In genomic region chr3:17055374-17056276, GRCh38 we compare ENCODE assay signal across 9 cellular contexts.
A peak's percentile ranks its signal among the peaks of the same experiment; 100 is the strongest.
DNase-seq lines count a peak whose midpoint lies in the region; ATAC-seq lines count a peak whose summit lies in the region.
"Had no signal": no experiment of that assay in that cellular context is flagged by ENCODE, and none has a peak within 500 bp of the region (broad histone marks: within the 10 kb centered on the region; RNA-seq: fewer than 3 reads in every experiment).

No MANE protein-coding gene starts in this region.

- H3K4me1 ChIP-seq in GM23248 (ENCODE audit: insufficient read depth): peaks cover 23% of the 10 kb centered on the region

- H3K36me3 Mint-ChIP-seq in activated CD4-positive, alpha-beta memory T cell treated with anti-CD3 and anti-CD28 coated beads for 36 hours: peaks cover 30% of the 10 kb centered on the region
- H3K36me3 Mint-ChIP-seq in naive thymus-derived CD8-positive, alpha-beta T cell: peaks cover 44 to 74% (median 57%) of the 10 kb centered on the region in 3 donors

- H3K27ac Mint-ChIP-seq in activated CD4-positive, alpha-beta memory T cell treated with anti-CD3 and anti-CD28 coated beads for 36 hours: peak overlapping the region; percentile 25
- peak overlapping the region in 7 of 10 donors; percentile 13 to 73 (median 33) for H3K27ac Mint-ChIP-seq in naive thymus-derived CD8-positive, alpha-beta T cell

- no peaks in the 10 kb centered on the region for H3K27me3 Mint-ChIP-seq in activated CD4-positive, alpha-beta memory T cell treated with anti-CD3 and anti-CD28 coated beads for 36 hours
- H3K27me3 Mint-ChIP-seq in naive thymus-derived CD8-positive, alpha-beta T cell: no peaks in the 10 kb centered on the region

- H2AFZ ChIP-seq in GM23248: no peak overlapping the region

- H3K36me3 ChIP-seq in GM23248 (ENCODE audit: low read depth): no peaks in the 10 kb centered on the region

- no peaks in the 10 kb centered on the region for H4K20me1 ChIP-seq in GM23248 (ENCODE audit: insufficient read depth)

- H3K4me3 ChIP-seq in GM23248: no peak overlapping the region

- CTCF ChIA-PET in activated CD4-positive, alpha-beta memory T cell treated with anti-CD3 and anti-CD28 coated beads for 36 hours (lab: Charles Lee): interaction anchor here (1.5 kb wide), 1 partner anchor 227 kb away, joined by 4 read pairs; no protein-coding TSS in a partner anchor

- intact Hi-C loops in activated CD4-positive, alpha-beta memory T cell treated with anti-CD3 and anti-CD28 coated beads for 36 hours (cut with micrococcal nuclease): no loop called here

- no peak overlapping the region for H3K4me2 ChIP-seq in GM23248 (ENCODE audit: unreplicated experiment)

- 71 to 79% methylated on average over 7 of the region's 7 CpGs for WGBS in GM23248 (ENCODE audit: low coverage in 1 of 2, low lambda C conversion rate in 2 of 2, missing lambda C conversion rate in 2 of 2), 2 experiments

- no peaks in the 10 kb centered on the region for H3K9me2 ChIP-seq in GM23248 (ENCODE audit: insufficient read depth)

- in situ Hi-C loops in GM23248 (cut with MboI): no loop called here

- H3K9me3 Mint-ChIP-seq in activated CD4-positive, alpha-beta memory T cell treated with anti-CD3 and anti-CD28 coated beads for 36 hours: peaks cover 18% of the 10 kb centered on the region
- H3K9me3 Mint-ChIP-seq in naive thymus-derived CD8-positive, alpha-beta T cell: peaks cover 0 to 31% (median 7%) of the 10 kb centered on the region in 9 donors

- H3K9me3 ChIP-seq in GM23248 (ENCODE audit: low read depth): no peaks in the 10 kb centered on the region

- POLR2A ChIA-PET in activated CD4-positive, alpha-beta memory T cell treated with anti-CD3 and anti-CD28 coated beads for 36 hours (lab: Charles Lee): no interaction called here
- POLR2A ChIA-PET in naive thymus-derived CD8-positive, alpha-beta T cell (lab: Charles Lee): no interaction called here

- H3K27me3 ChIP-seq in GM23248 (replicated peaks; ENCODE audit: insufficient read depth): no peaks in the 10 kb centered on the region

- peak overlapping the region; percentile 27; the same call in 1 of the 2 replicates for H3K9ac ChIP-seq in GM23248

- peaks cover 21% of the 10 kb centered on the region for H3F3A ChIP-seq in GM23248 (ENCODE audit: insufficient read depth)

- H3K4me1 Mint-ChIP-seq in activated CD4-positive, alpha-beta memory T cell treated with anti-CD3 and anti-CD28 coated beads for 36 hours (ENCODE audit: low read depth): peaks cover 22% of the 10 kb centered on the region
- peaks cover 31 to 45% (median 39%) of the 10 kb centered on the region in 4 donors for H3K4me1 Mint-ChIP-seq in naive thymus-derived CD8-positive, alpha-beta T cell

- H3K4me3 Mint-ChIP-seq in activated CD4-positive, alpha-beta memory T cell treated with anti-CD3 and anti-CD28 coated beads for 36 hours: no peak overlapping the region
- H3K4me3 Mint-ChIP-seq in naive thymus-derived CD8-positive, alpha-beta T cell: no peak overlapping the region

- H3K79me2 ChIP-seq in GM23248 (ENCODE audit: insufficient read depth): no peaks in the 10 kb centered on the region

- DNase-seq in GM23248 (peak; percentile 76), NK-92 (lab: John Stamatoyannopoulos, UW; ENCODE audit: unreplicated experiment) (no peak), NCI-H1694 (lab: John Stamatoyannopoulos, UW) (no peak)
- no peak for DNase-seq in activated CD4-positive, alpha-beta memory T cell treated with anti-CD3 and anti-CD28 coated beads for 36 hours
- no peak for DNase-seq in naive thymus-derived CD8-positive, alpha-beta T cell
- no peak for DNase-seq in stimulated activated naive CD4-positive, alpha-beta T cell (lab: John Stamatoyannopoulos, UW)
- DNase-seq: NCI-H446 treated with DMSO at 0.1 percent for 48 hours had no signal

- ATAC-seq in GM18519 (IDR thresholded peaks at IDR 0.05; ENCODE audit: low FRiP score, unreplicated experiment) (peak; percentile 56), HG03354 (IDR thresholded peaks at IDR 0.05; ENCODE audit: poor library complexity, severe bottlenecking, unreplicated experiment) (no peak)
- ATAC-seq in naive thymus-derived CD8-positive, alpha-beta T cell: no peak

- H3K27ac ChIP-seq in GM23248: peak overlapping the region; percentile 66
